In the genomic region with DNA sequence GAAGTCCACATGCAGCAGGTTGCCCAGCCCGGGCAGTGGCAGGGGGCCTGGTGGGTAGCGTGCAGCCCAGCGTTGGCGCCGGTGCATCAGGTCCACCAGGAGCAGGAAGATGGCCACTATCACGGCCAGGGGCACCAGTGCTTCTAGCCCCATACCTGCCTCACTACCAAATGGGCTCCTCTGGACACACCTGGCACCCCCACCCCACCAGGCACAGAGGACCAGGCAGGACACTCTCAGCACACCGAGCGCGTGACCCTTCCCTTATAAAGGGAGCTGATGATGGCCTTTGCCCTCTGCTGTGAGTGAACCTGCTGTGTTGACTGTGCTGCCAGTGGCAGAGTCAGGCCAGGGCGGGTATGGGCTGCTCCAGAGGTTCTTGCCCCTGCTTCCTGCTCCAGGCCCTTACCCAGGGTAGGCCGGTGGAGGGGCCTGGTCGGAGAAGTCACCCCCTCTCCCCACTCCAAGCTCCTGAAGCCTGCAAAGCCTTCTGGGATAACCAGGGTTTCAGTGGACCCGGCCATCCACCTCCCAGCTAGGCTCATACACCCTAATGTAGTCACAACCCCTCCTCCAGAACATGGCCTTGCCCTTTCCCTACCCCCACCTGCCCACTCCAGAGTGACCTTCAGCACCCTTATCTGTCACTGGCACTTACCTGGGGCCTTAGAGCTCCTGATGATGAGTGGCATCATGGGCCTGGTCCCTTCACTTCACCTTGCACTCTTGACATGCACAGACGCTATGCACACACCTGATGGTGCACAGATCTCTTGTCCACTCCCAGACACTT, we compare ENCODE assay signal across 8 cellular contexts. TPM values are rescaled to one million over a fixed set of nuclear protein-coding genes. Genes with fewer than 3 reads are reported as not detected.
DNase-seq lines count a peak whose midpoint lies in the region; ATAC-seq, FAIRE-seq and TF ChIP-seq lines count a peak whose summit lies in the region.
"Not testable (repeated sequence)": the region's sequence is repeated elsewhere in the genome, so short reads cannot be mapped to it uniquely, and the experiment has no call there.

A gene (minus strand): TSS at position 172 of the 793 bp plus-strand sequence. CDS start 19 bp downstream, at position 153.

- not testable (repeated sequence) for H3K4me3 ChIP-seq in CD4-positive, CD25-positive, alpha-beta regulatory T cell (ENCODE audit: low read depth, low read length); colonic mucosa; right atrium auricular region; small intestine (ENCODE audit: low read depth in 1 of 2, low read length in 2 of 2)
- peak within 1 kb of the TSS; percentile 44 to 80 (median 77) for H3K4me3 ChIP-seq in right lobe of liver

- not testable (repeated sequence) for TF ChIP-seq CTCF in colonic mucosa (IDR thresholded peaks at IDR 0.05); right atrium auricular region (IDR thresholded peaks at IDR 0.05); right lobe of liver (IDR thresholded peaks at IDR 0.05)

- H3K4me3 Mint-ChIP-seq in CD4-positive, CD25-positive, alpha-beta regulatory T cell = peak within 1 kb of the TSS in 1 of 4 donors; percentile 68
- not testable (repeated sequence) for H3K4me3 Mint-ChIP-seq in activated naive CD4-positive, alpha-beta T cell treated with anti-CD3 and anti-CD28 coated beads, Interleukin-2, amount 10 ng/mL, durations not matched to agents 7 days and 5 days

- not testable (repeated sequence) for H3K9me3 Mint-ChIP-seq in CD4-positive, CD25-positive, alpha-beta regulatory T cell; activated naive CD4-positive, alpha-beta T cell treated with anti-CD3 and anti-CD28 coated beads, Interleukin-2, amount 10 ng/mL, durations not matched to agents 7 days and 5 days

- H3K27ac Mint-ChIP-seq in CD4-positive, CD25-positive, alpha-beta regulatory T cell = peak within 1 kb of the TSS; percentile 34 to 82 (median 81)
- peak within 1 kb of the TSS; percentile 19 for H3K27ac Mint-ChIP-seq in activated naive CD4-positive, alpha-beta T cell treated with anti-CD3 and anti-CD28 coated beads, Interleukin-2, amount 10 ng/mL, durations not matched to agents 7 days and 5 days

- 27% methylated on average over 3 of the region's 14 CpGs for WGBS in right lobe of liver (ENCODE audit: insufficient coverage, low coverage, low lambda C conversion rate, missing lambda C conversion rate)
- 45 to 81% (median 64%) methylated on average over 10 to 13 of the region's 14 CpGs for WGBS in small intestine, 3 donors

- not testable (repeated sequence) for H3K4me1 ChIP-seq in CD4-positive, CD25-positive, alpha-beta regulatory T cell (ENCODE audit: control insufficient read depth, insufficient read depth, low read length, poor library complexity, severe bottlenecking); colonic mucosa; right atrium auricular region; small intestine (ENCODE audit: control insufficient read depth in 2 of 2, insufficient read depth in 1 of 2, low read depth in 1 of 2, low read length in 1 of 2)
- H3K4me1 ChIP-seq in right lobe of liver = peaks cover 0 to 20% (median 6%) of the 10 kb centered on the region in 4 donors

- CTCF ChIA-PET in activated naive CD4-positive, alpha-beta T cell treated with anti-CD3 and anti-CD28 coated beads, Interleukin-2, amount 10 ng/mL, durations not matched to agents 7 days and 5 days (lab: Charles Lee) = not testable (repeated sequence)

- not testable (repeated sequence) for H3K9ac ChIP-seq in colonic mucosa (ENCODE audit: low read depth in 2 of 2, low read length in 2 of 2)

- FAIRE-seq in HTR-8/SVneo (lab: Jason Lieb, UNC) (peak; percentile 97), urothelium cell line (lab: Jason Lieb, UNC) (peak; percentile 79)
- not testable (repeated sequence) for FAIRE-seq in small intestine (lab: Jason Lieb, UNC)

- H3K36me3 ChIP-seq in CD4-positive, CD25-positive, alpha-beta regulatory T cell (ENCODE audit: control insufficient read depth, insufficient read depth, low read length); colonic mucosa; right atrium auricular region; small intestine (ENCODE audit: control insufficient read depth in 2 of 2, insufficient read depth in 2 of 2, low read length in 2 of 2): not testable (repeated sequence)
- peaks cover 0 to 17% (median 7%) of the 10 kb centered on the region in 4 donors for H3K36me3 ChIP-seq in right lobe of liver

- H3K9me3 ChIP-seq in CD4-positive, CD25-positive, alpha-beta regulatory T cell (ENCODE audit: control insufficient read depth in 2 of 2, low read length in 2 of 2); colonic mucosa; right atrium auricular region; right lobe of liver; small intestine (ENCODE audit: control insufficient read depth, low read depth): not testable (repeated sequence)

- H3K27me3 ChIP-seq in CD4-positive, CD25-positive, alpha-beta regulatory T cell (ENCODE audit: control insufficient read depth, insufficient read depth, low read length); colonic mucosa; right atrium auricular region; right lobe of liver; small intestine (ENCODE audit: control insufficient read depth in 2 of 2, insufficient read depth in 2 of 2, low read length in 2 of 2): not testable (repeated sequence)

- H3K27me3 Mint-ChIP-seq in CD4-positive, CD25-positive, alpha-beta regulatory T cell; activated naive CD4-positive, alpha-beta T cell treated with anti-CD3 and anti-CD28 coated beads, Interleukin-2, amount 10 ng/mL, durations not matched to agents 7 days and 5 days: not testable (repeated sequence)

- ATAC-seq in CD4-positive, CD25-positive, alpha-beta regulatory T cell (ENCODE audit: low read depth in 2 of 2) = not testable (repeated sequence)
- peak; percentile 71 to 83 (median 76) for ATAC-seq in right lobe of liver

- H3K36me3 Mint-ChIP-seq in CD4-positive, CD25-positive, alpha-beta regulatory T cell; activated naive CD4-positive, alpha-beta T cell treated with anti-CD3 and anti-CD28 coated beads, Interleukin-2, amount 10 ng/mL, durations not matched to agents 7 days and 5 days: not testable (repeated sequence)

- H3K27ac ChIP-seq in CD4-positive, CD25-positive, alpha-beta regulatory T cell (ENCODE audit: insufficient read depth, low read length, poor library complexity, severe bottlenecking); colonic mucosa; right atrium auricular region: not testable (repeated sequence)
- H3K27ac ChIP-seq in right lobe of liver (peak within 1 kb of the TSS; percentile 67 to 81 (median 70)), small intestine (ENCODE audit: low read depth in 1 of 2, low read length in 1 of 2) (peak within 1 kb of the TSS; percentile 54 to 94)

- TF ChIP-seq POLR2A in right lobe of liver (IDR thresholded peaks at IDR 0.05) = peak; percentile 93

- intact Hi-C loops in colonic mucosa (cut with DNase I); right lobe of liver (cut with DNase I): not testable (repeated sequence)

- not testable (repeated sequence) for H3K4me1 Mint-ChIP-seq in CD4-positive, CD25-positive, alpha-beta regulatory T cell; activated naive CD4-positive, alpha-beta T cell treated with anti-CD3 and anti-CD28 coated beads, Interleukin-2, amount 10 ng/mL, durations not matched to agents 7 days and 5 days

- not testable (repeated sequence) for DNase-seq in CD4-positive, CD25-positive, alpha-beta regulatory T cell; HTR-8/SVneo (ENCODE audit: insufficient read length, low spot score); activated naive CD4-positive, alpha-beta T cell treated with anti-CD3 and anti-CD28 coated beads, Interleukin-2, amount 10 ng/mL, durations not matched to agents 7 days and 5 days; urothelium cell line (ENCODE audit: low spot score)
- DNase-seq in colonic mucosa (peak; percentile 52), right atrium auricular region (ENCODE audit: low spot score) (peak; percentile 52), right lobe of liver (peak; percentile 85 to 98 (median 94)), small intestine (peak; percentile 86)

RNA-seq across cellular contexts. Expression of the gene that starts here (rescaled TPM):
- 9.0 TPM for total RNA-seq in CD4-positive, CD25-positive, alpha-beta regulatory T cell
- under 1 TPM in 2 of 4 donors, not detected in 2; 0.17 to 0.26 TPM for polyA plus RNA-seq in CD4-positive, CD25-positive, alpha-beta regulatory T cell
- total RNA-seq in colonic mucosa = 1 to 10 TPM; 2.2 to 2.9 TPM
- not detected for total RNA-seq in right atrium auricular region
- 100 to 1,000 TPM; 104 to 400 (median 283) TPM for total RNA-seq in right lobe of liver
- 100 to 1,000 TPM in 1 of 3 donors, 10 to 100 TPM in 1, 1 to 10 TPM in 1; 5.8 to 172 (median 38.1) TPM for polyA plus RNA-seq in small intestine

Comparison
In these comparisons a context has a peak if more than half of its experiments do, and no peak if none do; other contexts are left out.
1. RNA of the gene that starts here (total RNA-seq): 104 to 400 TPM in right lobe of liver; 9.0 TPM in CD4-positive, CD25-positive, alpha-beta regulatory T cell (single experiment), 2.2 to 2.9 TPM in colonic mucosa and not detected in right atrium auricular region; every median in the first group is over 10 times any median in the second.
2. RNA of the gene that starts here (polyA plus RNA-seq): 5.8 to 172 TPM in small intestine; 0.17 to 0.26 TPM in CD4-positive, CD25-positive, alpha-beta regulatory T cell; every median in the first group is over 4 times any median in the second.
3. Peak in DNase-seq in right atrium auricular region; RNA of the gene not detected or under 1 TPM.